In the genomic region with DNA sequence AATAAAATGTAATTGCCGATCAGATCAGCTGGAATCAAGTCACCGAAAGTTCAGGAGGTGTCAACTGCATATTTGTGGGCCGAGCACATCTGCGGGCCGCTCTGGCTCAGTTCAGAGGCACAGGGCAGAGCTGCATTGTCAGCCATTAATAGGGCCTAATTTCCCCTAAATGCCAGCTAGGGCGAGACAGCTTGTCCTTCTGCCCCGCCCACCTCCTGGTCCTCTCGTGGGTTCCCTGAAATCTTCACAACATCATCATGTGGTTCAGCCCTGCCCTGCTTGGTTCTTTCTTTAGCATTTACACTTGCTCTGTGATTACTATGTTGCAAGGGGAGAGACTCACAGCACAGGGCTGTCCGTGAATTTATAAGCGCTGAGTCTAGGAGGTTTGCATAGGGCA, we compare ENCODE assay signal across 10 cellular contexts.
DNase-seq lines count a peak whose midpoint lies in the region; ATAC-seq and TF ChIP-seq lines count a peak whose summit lies in the region.
"Had no signal": no experiment of that assay in that cellular context is flagged by ENCODE, and none has a peak within 500 bp of the region (broad histone marks: within the 10 kb centered on the region; RNA-seq: fewer than 3 reads in every experiment).

No MANE protein-coding gene starts in this region.

- no peak overlapping the region for H3K27ac Mint-ChIP-seq in activated CD8-positive, alpha-beta T cell treated with anti-CD3 and anti-CD28 coated beads for 36 hours
- no peak overlapping the region for H3K27ac Mint-ChIP-seq in activated CD8-positive, alpha-beta T cell treated with anti-CD3 and anti-CD28 coated beads, Interleukin-2, amount 10 ng/mL, durations not matched to agents 7 days and 5 days
- H3K27ac Mint-ChIP-seq in dendritic cell treated with granulocyte-macrophage colony-stimulating factor and Interleukin-4, amounts not matched to agents 40 ng/mL and 50 ng/mL, for 4 days, result peak overlapping the region; percentile 94

- H3K9me3 ChIP-seq in vagina (no peaks in the 10 kb centered on the region), MG63 (no peaks in the 10 kb centered on the region)

- CTCF ChIA-PET in activated CD8-positive, alpha-beta T cell treated with anti-CD3 and anti-CD28 coated beads for 36 hours (lab: Charles Lee), result no interaction called here
- CTCF ChIA-PET in activated CD8-positive, alpha-beta T cell treated with anti-CD3 and anti-CD28 coated beads, Interleukin-2, amount 10 ng/mL, durations not matched to agents 7 days and 5 days (lab: Charles Lee), result interaction anchor here (2.3 to 3.0 kb wide), 2 partner anchors 36 to 224 kb away, joined by 8 to 18 read pairs; no protein-coding TSS in a partner anchor

- intact Hi-C loops in activated CD8-positive, alpha-beta T cell treated with anti-CD3 and anti-CD28 coated beads for 36 hours (cut with micrococcal nuclease), result no loop called here
- intact Hi-C loops in dendritic cell treated with granulocyte-macrophage colony-stimulating factor and Interleukin-4, amounts not matched to agents 40 ng/mL and 50 ng/mL, for 4 days (cut with micrococcal nuclease), result no loop called here
- intact Hi-C loops in vagina (cut with DNase I), result loop anchor here (10.0 kb wide), 1 partner anchor 141 kb away; no protein-coding TSS in a partner anchor

- H3K4me1 ChIP-seq in vagina, result peaks cover 46% of the 10 kb centered on the region

- H3K27me3 ChIP-seq in vagina (no peaks in the 10 kb centered on the region), MG63 (no peaks in the 10 kb centered on the region)

- H3K9me3 Mint-ChIP-seq in activated CD8-positive, alpha-beta T cell treated with anti-CD3 and anti-CD28 coated beads for 36 hours, result no peaks in the 10 kb centered on the region
- no peaks in the 10 kb centered on the region for H3K9me3 Mint-ChIP-seq in activated CD8-positive, alpha-beta T cell treated with anti-CD3 and anti-CD28 coated beads, Interleukin-2, amount 10 ng/mL, durations not matched to agents 7 days and 5 days (ENCODE audit: insufficient read depth)
- H3K9me3 Mint-ChIP-seq in dendritic cell treated with granulocyte-macrophage colony-stimulating factor and Interleukin-4, amounts not matched to agents 40 ng/mL and 50 ng/mL, for 4 days, result no peaks in the 10 kb centered on the region

- POLR2A ChIA-PET in activated CD8-positive, alpha-beta T cell treated with anti-CD3 and anti-CD28 coated beads for 36 hours (lab: Charles Lee), result no interaction called here
- POLR2A ChIA-PET in activated CD8-positive, alpha-beta T cell treated with anti-CD3 and anti-CD28 coated beads, Interleukin-2, amount 10 ng/mL, durations not matched to agents 7 days and 5 days (lab: Charles Lee), result no interaction called here

- TF ChIP-seq CTCF in activated CD8-positive, alpha-beta T cell treated with anti-CD3 and anti-CD28 coated beads for 36 hours (IDR thresholded peaks at IDR 0.05), result no peak
- no peak for TF ChIP-seq CTCF in vagina (IDR thresholded peaks at IDR 0.05)

- no peak for TF ChIP-seq POLR2A in vagina (IDR thresholded peaks at IDR 0.05)

- H3K4me1 Mint-ChIP-seq in activated CD8-positive, alpha-beta T cell treated with anti-CD3 and anti-CD28 coated beads for 36 hours (ENCODE audit: low read depth), result peaks cover 34% of the 10 kb centered on the region
- H3K4me1 Mint-ChIP-seq in activated CD8-positive, alpha-beta T cell treated with anti-CD3 and anti-CD28 coated beads, Interleukin-2, amount 10 ng/mL, durations not matched to agents 7 days and 5 days (ENCODE audit: low read depth), result peaks cover 49% of the 10 kb centered on the region
- H3K4me1 Mint-ChIP-seq in dendritic cell treated with granulocyte-macrophage colony-stimulating factor and Interleukin-4, amounts not matched to agents 40 ng/mL and 50 ng/mL, for 4 days (ENCODE audit: low read depth), result peaks cover 74% of the 10 kb centered on the region

- H3K27ac ChIP-seq in vagina, result peak overlapping the region; percentile 78

- H3K4me3 Mint-ChIP-seq in activated CD8-positive, alpha-beta T cell treated with anti-CD3 and anti-CD28 coated beads for 36 hours, result no peak overlapping the region
- no peak overlapping the region for H3K4me3 Mint-ChIP-seq in activated CD8-positive, alpha-beta T cell treated with anti-CD3 and anti-CD28 coated beads, Interleukin-2, amount 10 ng/mL, durations not matched to agents 7 days and 5 days
- no peak overlapping the region for H3K4me3 Mint-ChIP-seq in dendritic cell treated with granulocyte-macrophage colony-stimulating factor and Interleukin-4, amounts not matched to agents 40 ng/mL and 50 ng/mL, for 4 days

- no peaks in the 10 kb centered on the region for H3K36me3 ChIP-seq in vagina
- no peaks in the 10 kb centered on the region for H3K36me3 ChIP-seq in MG63

- H3K36me3 Mint-ChIP-seq in activated CD8-positive, alpha-beta T cell treated with anti-CD3 and anti-CD28 coated beads for 36 hours (ENCODE audit: low read depth), result peaks cover 5% of the 10 kb centered on the region
- H3K36me3 Mint-ChIP-seq in activated CD8-positive, alpha-beta T cell treated with anti-CD3 and anti-CD28 coated beads, Interleukin-2, amount 10 ng/mL, durations not matched to agents 7 days and 5 days (ENCODE audit: low read depth), result peaks cover 59% of the 10 kb centered on the region
- H3K36me3 Mint-ChIP-seq in dendritic cell treated with granulocyte-macrophage colony-stimulating factor and Interleukin-4, amounts not matched to agents 40 ng/mL and 50 ng/mL, for 4 days (ENCODE audit: low read depth), result peaks cover 69% of the 10 kb centered on the region

- ATAC-seq in activated CD8-positive, alpha-beta T cell treated with anti-CD3 and anti-CD28 coated beads for 36 hours, result no peak
- no peak for ATAC-seq in activated CD8-positive, alpha-beta T cell treated with anti-CD3 and anti-CD28 coated beads, Interleukin-2, amount 10 ng/mL, durations not matched to agents 7 days and 5 days
- ATAC-seq in HG03432 (IDR thresholded peaks at IDR 0.05; ENCODE audit: unreplicated experiment), result no peak
- no peak for ATAC-seq in GM19463 (IDR thresholded peaks at IDR 0.05; ENCODE audit: unreplicated experiment)

- H3K27me3 Mint-ChIP-seq in activated CD8-positive, alpha-beta T cell treated with anti-CD3 and anti-CD28 coated beads for 36 hours, result no peaks in the 10 kb centered on the region
- no peaks in the 10 kb centered on the region for H3K27me3 Mint-ChIP-seq in activated CD8-positive, alpha-beta T cell treated with anti-CD3 and anti-CD28 coated beads, Interleukin-2, amount 10 ng/mL, durations not matched to agents 7 days and 5 days (ENCODE audit: low read depth)
- H3K27me3 Mint-ChIP-seq in dendritic cell treated with granulocyte-macrophage colony-stimulating factor and Interleukin-4, amounts not matched to agents 40 ng/mL and 50 ng/mL, for 4 days, result no peaks in the 10 kb centered on the region

- no peak overlapping the region for H3K4me3 ChIP-seq in vagina
- no peak overlapping the region for H3K4me3 ChIP-seq in MG63

- DNase-seq in activated CD8-positive, alpha-beta T cell treated with anti-CD3 and anti-CD28 coated beads for 36 hours, result peak; percentile 5
- DNase-seq in activated CD8-positive, alpha-beta T cell treated with anti-CD3 and anti-CD28 coated beads, Interleukin-2, amount 10 ng/mL, durations not matched to agents 7 days and 5 days, result no peak
- DNase-seq in midbrain (lab: John Stamatoyannopoulos, UW), result peak; percentile 25
- DNase-seq in vagina (ENCODE audit: extremely low spot score in 2 of 2), result no peak
- DNase-seq in MG63, result no peak
- DNase-seq: activated CD4-positive, CD25-positive, alpha-beta regulatory T cell treated with anti-CD3 and anti-CD28 coated beads, Interleukin-2, amount 50 U/mL, for 72 hours; effector CD4-positive, alpha-beta T cell had no signal

Comparison
In these comparisons a context has a peak if more than half of its experiments do, and no peak if none do; other contexts are left out.
1. DNase-seq: peak in activated CD8-positive, alpha-beta T cell treated with anti-CD3 and anti-CD28 coated beads for 36 hours (single experiment) and midbrain (single experiment); none in activated CD8-positive, alpha-beta T cell treated with anti-CD3 and anti-CD28 coated beads, Interleukin-2, amount 10 ng/mL, durations not matched to agents 7 days and 5 days (single experiment), vagina (0 of 2) and MG63 (single experiment).